17 cellular contexts compared by ENCODE assay signal in genomic region chr20:48102076-48102787, GRCh38.
DNase-seq lines count a peak whose midpoint lies in the region; ATAC-seq, FAIRE-seq and TF ChIP-seq lines count a peak whose summit lies in the region.
"Had no signal": no experiment of that assay in that cellular context is flagged by ENCODE, and none has a peak within 500 bp of the region (broad histone marks: within the 10 kb centered on the region; RNA-seq: fewer than 3 reads in every experiment).

No MANE protein-coding gene starts in this region.

- peak; percentile 5 for DNase-seq in Karpas-422
- DNase-seq in RWPE2 (ENCODE audit: low spot score), result peak; percentile 64
- DNase-seq in HepG2 (ENCODE audit: low spot score), result no peak
- no peak for DNase-seq in activated CD4-positive, alpha-beta T cell treated with anti-CD3 and anti-CD28 coated beads, Interleukin-2, amount 50 U/mL, for 4 hours
- no peak for DNase-seq in dermis blood vessel endothelial cell
- DNase-seq: Calu3; CD8-positive, alpha-beta T cell; H7; NCI-H1105 treated with DMSO at 0.1 percent for 48 hours; NCI-H2081 treated with DMSO at 0.1 percent for 48 hours; NCI-H510A; SHP77 treated with DMSO at 0.1 percent for 48 hours had no signal

- H3K36me3 ChIP-seq in HEK293 (ENCODE audit: control insufficient read depth in 2 of 2, insufficient read depth in 1 of 2, low read length in 2 of 2) (no peaks in the 10 kb centered on the region), Karpas-422 (ENCODE audit: insufficient read depth, low read length) (no peaks in the 10 kb centered on the region), RWPE2 (ENCODE audit: low read depth) (no peaks in the 10 kb centered on the region), HepG2 (replicated peaks in 1 of 2; ENCODE audit: control insufficient read depth in 1 of 2, insufficient read depth in 2 of 2, low read length in 2 of 2) (no peaks in the 10 kb centered on the region)
- H3K36me3 ChIP-seq: BLaER1 treated with 17β-estradiol and CSF1 and Interleukin-3, amounts not matched to agents 10 nM and 100 nM had no signal

- no peak overlapping the region for H3K4me2 ChIP-seq in Karpas-422 (ENCODE audit: low read depth, low read length, poor library complexity, severe bottlenecking)
- H3K4me2 ChIP-seq in HepG2 (ENCODE audit: low read depth, low read length), result no peak overlapping the region

- H3K4me1 ChIP-seq in HEK293 (ENCODE audit: control insufficient read depth, insufficient read depth, low read length) (no peaks in the 10 kb centered on the region), Karpas-422 (ENCODE audit: low read length) (no peaks in the 10 kb centered on the region), RWPE2 (ENCODE audit: insufficient read depth, poor library complexity, severe bottlenecking) (peaks cover 16% of the 10 kb centered on the region), HepG2 (ENCODE audit: insufficient read depth, low read length) (no peaks in the 10 kb centered on the region)

- ATAC-seq in RWPE2 (ENCODE audit: low read depth) (no peak), HepG2 (no peak), HG02870 (IDR thresholded peaks at IDR 0.05; ENCODE audit: unreplicated experiment) (no peak)
- ATAC-seq: CD8-positive, alpha-beta T cell; GM12878 had no signal

- no peak for TF ChIP-seq POLR2A in HepG2 (IDR thresholded peaks at IDR 0.05; ENCODE audit: insufficient read depth in 1 of 2, low read depth in 2 of 2, low read length in 2 of 2)

- no peaks in the 10 kb centered on the region for H4K20me1 ChIP-seq in Karpas-422 (ENCODE audit: insufficient read depth, low read depth, low read length)
- no peaks in the 10 kb centered on the region for H4K20me1 ChIP-seq in HepG2 (ENCODE audit: insufficient read depth, low read length)
- H4K20me1 ChIP-seq: BLaER1 treated with 17β-estradiol and CSF1 and Interleukin-3, amounts not matched to agents 10 nM and 100 nM had no signal

- no peak for TF ChIP-seq RAD21 in HepG2 (CRISPR knock-in tag; IDR thresholded peaks at IDR 0.05)

- POLR2A ChIA-PET in HEK293 (lab: Yijun Ruan, JAX), result no interaction called here
- POLR2A ChIA-PET in HepG2 (lab: Yijun Ruan, JAX), result no interaction called here

- H3K27ac ChIP-seq in HEK293 (ENCODE audit: extremely low read depth, low read depth, low read length) (no peak overlapping the region), Karpas-422 (ENCODE audit: low read length) (no peak overlapping the region), RWPE2 (ENCODE audit: poor library complexity, severe bottlenecking) (no peak overlapping the region), HepG2 (ENCODE audit: extremely low read length, insufficient read depth, low read length) (no peak overlapping the region)
- H3K27ac ChIP-seq: BLaER1 treated with 17β-estradiol and CSF1 and Interleukin-3, amounts not matched to agents 10 nM and 100 nM; HL-60 had no signal

- H3K9ac ChIP-seq in Karpas-422 (ENCODE audit: low read length) (no peak overlapping the region), HepG2 (ENCODE audit: insufficient read depth, low read depth, low read length) (no peak overlapping the region)
- H3K9ac ChIP-seq: BLaER1 treated with 17β-estradiol and CSF1 and Interleukin-3, amounts not matched to agents 10 nM and 100 nM had no signal

- H3K27me3 ChIP-seq in Karpas-422 (ENCODE audit: low read length) (no peaks in the 10 kb centered on the region), RWPE2 (ENCODE audit: insufficient read depth, poor library complexity, severe bottlenecking) (no peaks in the 10 kb centered on the region), HepG2 (ENCODE audit: control insufficient read depth in 1 of 2, insufficient read depth in 2 of 2, low read length in 2 of 2) (peaks cover 2 to 8% of the 10 kb centered on the region in 2 experiments; a peak in 2 of 5 replicates)
- H3K27me3 ChIP-seq: BLaER1 treated with 17β-estradiol and CSF1 and Interleukin-3, amounts not matched to agents 10 nM and 100 nM had no signal

- H2AFZ ChIP-seq in Karpas-422 (ENCODE audit: low read length) (no peak overlapping the region), HepG2 (ENCODE audit: low read length) (no peak overlapping the region)

- no TSS peak for BruUV-seq in HepG2 (replicated peaks; lab: Mats Ljungman, UMichigan)

- no peak for FAIRE-seq in HepG2 (lab: Jason Lieb, UNC)
- FAIRE-seq: GM12878 had no signal

- CTCF ChIA-PET in HEK293 (lab: Yijun Ruan, JAX) (interaction anchor here (1.5 kb wide), 1 partner anchor 425 kb away, joined by 3 read pairs; no protein-coding TSS in a partner anchor), HepG2 (lab: Yijun Ruan, JAX; ENCODE audit: low intra/inter-chr PET ratio, low total read pairs) (no interaction called here)

- H3K79me2 ChIP-seq in Karpas-422 (ENCODE audit: low read length), result no peaks in the 10 kb centered on the region
- H3K79me2 ChIP-seq in HepG2 (ENCODE audit: insufficient read depth, low read length), result no peaks in the 10 kb centered on the region

- no peaks in the 10 kb centered on the region for H3K9me2 ChIP-seq in Karpas-422 (replicated peaks; ENCODE audit: insufficient read depth, low read length)

- TF ChIP-seq EP300 in HepG2 (IDR thresholded peaks at IDR 0.05; ENCODE audit: low read depth in 2 of 2, low read length in 2 of 2) (no peak), HepG2 (CRISPR knock-in tag; IDR thresholded peaks at IDR 0.05; ENCODE audit: borderline replicate concordance) (no peak)

- 55% methylated on average over 11 of the region's 11 CpGs for WGBS in HepG2 (ENCODE audit: low lambda C conversion rate)

- H3K9me3 ChIP-seq in HEK293 (ENCODE audit: control insufficient read depth, insufficient read depth, low read depth, low read length), result no peaks in the 10 kb centered on the region
- H3K9me3 ChIP-seq in Karpas-422 (ENCODE audit: low read length), result no peaks in the 10 kb centered on the region
- H3K9me3 ChIP-seq in RWPE2 (ENCODE audit: severe bottlenecking), result peaks cover 9% of the 10 kb centered on the region
- H3K9me3 ChIP-seq in HepG2 (ENCODE audit: low read length), result no peaks in the 10 kb centered on the region; the same call in 1 of the 2 replicates

- intact Hi-C loops in HepG2 (cut with micrococcal nuclease; ENCODE audit: unreplicated experiment), result no loop called here

- no peak overlapping the region for H3K4me3 ChIP-seq in HEK293 (ENCODE audit: low read depth, low read length)
- H3K4me3 ChIP-seq in Karpas-422 (ENCODE audit: low read length), result no peak overlapping the region
- H3K4me3 ChIP-seq in RWPE2 (ENCODE audit: severe bottlenecking), result no peak overlapping the region
- H3K4me3 ChIP-seq in HepG2 (replicated peaks in 1 of 3; ENCODE audit: insufficient read depth in 1 of 3, low read depth in 2 of 3, low read length in 3 of 3), result no peak overlapping the region
- H3K4me3 ChIP-seq: BLaER1 treated with 17β-estradiol and CSF1 and Interleukin-3, amounts not matched to agents 10 nM and 100 nM; GM12878 had no signal

- in situ Hi-C loops in HepG2 (cut with HindIII; ENCODE audit: extremely low pct_ligation_motif_present, low pct_unique_long_range_greater_than_20kb), result no loop called here

- no peak for TF ChIP-seq CTCF in HEK293 (tag by site-specific recombination; IDR thresholded peaks at IDR 0.05)
- TF ChIP-seq CTCF in RWPE2 (IDR thresholded peaks at IDR 0.05; ENCODE audit: poor library complexity, severe bottlenecking), result no peak
- TF ChIP-seq CTCF in HepG2 (CRISPR knock-in tag; IDR thresholded peaks at IDR 0.05), result no peak

TF ChIP-seq in HEK293, 187 proteins besides CTCF, POLR2A, EP300 and RAD21:
- TF ChIP-seq ZFHX2 (tag by site-specific recombination; conservative IDR thresholded peaks at IDR 0.05) (peak; percentile 43; the same call in 1 of the 2 replicates), ZNF324 (tag by site-specific recombination; IDR thresholded peaks at IDR 0.05) (no peak), EGR2 (tag by site-specific recombination; IDR thresholded peaks at IDR 0.05; ENCODE audit: low read depth) (peak; percentile 42; the same call in 1 of the 2 replicates)

TF ChIP-seq in HepG2, 621 proteins besides CTCF, POLR2A, EP300 and RAD21:
- TF ChIP-seq SNAPC5 (CRISPR knock-in tag; IDR thresholded peaks at IDR 0.05; ENCODE audit: borderline replicate concordance) (no peak), ZNF768 (CRISPR knock-in tag; IDR thresholded peaks at IDR 0.05) (peak; percentile 79), PBX2 (CRISPR knock-in tag; IDR thresholded peaks at IDR 0.05) (no peak), ZKSCAN5 (CRISPR knock-in tag; IDR thresholded peaks at IDR 0.05) (no peak), NR0B2 (CRISPR knock-in tag; IDR thresholded peaks at IDR 0.05) (no peak)

Comparison
In these comparisons a context has a peak if more than half of its experiments do, and no peak if none do; other contexts are left out.
1. DNase-seq: peak in Karpas-422 (single experiment) and RWPE2 (single experiment); none in HepG2 (single experiment), activated CD4-positive, alpha-beta T cell treated with anti-CD3 and anti-CD28 coated beads, Interleukin-2, amount 50 U/mL, for 4 hours (0 of 2) and dermis blood vessel endothelial cell (single experiment).
2. Of the 63 proteins assayed by ChIP-seq in both HepG2 and HEK293: peak only in HepG2: ZNF768; only in HEK293: none; in both: none; in neither: 62.